Comparison of ENCODE assay signal across 9 cellular contexts in the genomic region with DNA sequence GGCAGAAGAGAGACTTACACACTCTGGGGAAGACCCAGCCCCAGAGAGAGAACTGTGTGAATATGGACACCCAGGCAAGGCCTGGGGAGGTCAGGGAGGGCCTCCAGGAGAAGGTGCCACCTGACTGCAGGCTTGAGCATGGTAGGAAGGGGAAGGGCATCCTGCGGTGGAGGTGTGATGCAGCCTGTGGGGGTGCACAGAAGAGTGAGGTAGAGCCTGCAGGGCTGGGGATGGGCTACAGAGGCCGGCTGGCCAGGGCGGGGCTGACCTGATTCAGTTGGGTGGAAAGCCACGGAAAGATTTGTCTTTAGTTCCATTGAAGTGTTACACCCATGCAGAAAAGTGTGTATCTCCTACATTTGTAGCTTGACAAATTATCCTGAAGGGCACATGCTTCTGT. TPM values are rescaled to one million over a fixed set of nuclear protein-coding genes. Genes with fewer than 3 reads are reported as not detected.
DNase-seq lines count a peak whose midpoint lies in the region; ATAC-seq, FAIRE-seq and TF ChIP-seq lines count a peak whose summit lies in the region.
"Had no signal": no experiment of that assay in that cellular context is flagged by ENCODE, and none has a peak within 500 bp of the region (broad histone marks: within the 10 kb centered on the region; RNA-seq: fewer than 3 reads in every experiment).

No MANE protein-coding gene starts in this region.

- ATAC-seq in GM19043 (IDR thresholded peaks at IDR 0.05; ENCODE audit: low read depth, unreplicated experiment) (peak; percentile 21), HG02798 (IDR thresholded peaks at IDR 0.05; ENCODE audit: poor library complexity, unreplicated experiment) (peak; percentile 24), HG03520 (IDR thresholded peaks at IDR 0.05; ENCODE audit: unreplicated experiment) (no peak), HG03039 (IDR thresholded peaks at IDR 0.05; ENCODE audit: unreplicated experiment) (no peak)

- H3K4me1 ChIP-seq in astrocyte (ENCODE audit: insufficient read depth, low read length) (peaks cover 43% of the 10 kb centered on the region), spleen (peaks cover 14 to 89% (median 58%) of the 10 kb centered on the region in 6 donors)

- no peak overlapping the region for H3K4me3 Mint-ChIP-seq in astrocyte (ENCODE audit: unreplicated experiment)

- no peak for FAIRE-seq in astrocyte (lab: Jason Lieb, UNC)

- WGBS in spleen, 5 donors, result 34 to 49% (median 39%) methylated on average over 4 of the region's 4 CpGs

- H3K27ac ChIP-seq in astrocyte (ENCODE audit: low read depth, low read length), result no peak overlapping the region
- peak overlapping the region in 4 of 8 donors; percentile 1 to 53 (median 34) for H3K27ac ChIP-seq in spleen

- no peak overlapping the region for H2AFZ ChIP-seq in astrocyte (ENCODE audit: low read depth, low read length)

- H3K4me1 Mint-ChIP-seq in astrocyte (ENCODE audit: low read depth, unreplicated experiment), result peaks cover 49% of the 10 kb centered on the region

- H3K27me3 ChIP-seq in astrocyte (ENCODE audit: insufficient read depth, low read length) (no peaks in the 10 kb centered on the region), spleen (replicated peaks in 1 of 7) (no peaks in the 10 kb centered on the region)

- peaks cover 19% of the 10 kb centered on the region for H3K36me3 Mint-ChIP-seq in astrocyte (ENCODE audit: low read depth, unreplicated experiment)

- intact Hi-C loops in spleen (cut with DNase I; ENCODE audit: low total_unique reads), result no loop called here

- no peak overlapping the region for H3K4me2 ChIP-seq in astrocyte (ENCODE audit: low read length)

- peaks cover 98% of the 10 kb centered on the region for H4K20me1 ChIP-seq in astrocyte (ENCODE audit: insufficient read depth, low read length)

- TF ChIP-seq CTCF in astrocyte (IDR thresholded peaks at IDR 0.05; ENCODE audit: insufficient read depth, low read depth, low read length) (no peak), spleen (IDR thresholded peaks at IDR 0.05 in 8 of 11, conservative IDR thresholded peaks at IDR 0.05 in 3 of 11) (no peak)

- H3K9me3 Mint-ChIP-seq in astrocyte (ENCODE audit: unreplicated experiment), result no peaks in the 10 kb centered on the region

- H3K4me3 ChIP-seq in astrocyte (ENCODE audit: insufficient read depth, low read depth, low read length) (no peak overlapping the region), spleen (no peak overlapping the region)

- H3K9ac ChIP-seq in astrocyte (ENCODE audit: low read length), result no peak overlapping the region

- no peak for TF ChIP-seq POLR2A in spleen (IDR thresholded peaks at IDR 0.05)

- H3K27me3 Mint-ChIP-seq in astrocyte (ENCODE audit: low read depth, unreplicated experiment), result no peaks in the 10 kb centered on the region

- DNase-seq in astrocyte (ENCODE audit: low read depth) (no peak), spleen (peak; percentile 73), Kasumi-1 (lab: John Stamatoyannopoulos, UW) (no peak), NCI-H69 (lab: John Stamatoyannopoulos, UW) (no peak)
- DNase-seq: activated T-cell treated with anti-CD3 and anti-CD28 coated beads, Interleukin-2, amount 50 U/mL, for 48 hours had no signal

- peaks cover 100% of the 10 kb centered on the region for H3K79me2 ChIP-seq in astrocyte (ENCODE audit: insufficient read depth, low read length)

- peak overlapping the region; percentile 58 for H3K27ac Mint-ChIP-seq in astrocyte (ENCODE audit: unreplicated experiment)

- H3K36me3 ChIP-seq in astrocyte (ENCODE audit: insufficient read depth, low read length), result peaks cover 17% of the 10 kb centered on the region
- H3K36me3 ChIP-seq in spleen, result peaks cover 0 to 33% (median 5%) of the 10 kb centered on the region in 6 donors

- H3K9me3 ChIP-seq in astrocyte (ENCODE audit: insufficient read depth, low read depth, low read length) (no peaks in the 10 kb centered on the region), spleen (no peaks in the 10 kb centered on the region)

RNA-seq across cellular contexts. Expression of gene ZMIZ1, which starts 47.6 kb away (rescaled TPM):
- total RNA-seq in astrocyte (45.5 and 49.7 TPM in 2 replicates), spleen (100 to 1,000 TPM; 117 to 210 (median 129) TPM)
- 10 to 100 TPM; 10.7 to 29.7 (median 11.8) TPM for polyA plus RNA-seq in spleen

Comparison
In these comparisons a context has a peak if more than half of its experiments do, and no peak if none do; other contexts are left out.
1. ATAC-seq: peak in GM19043 (single experiment) and HG02798 (single experiment); none in HG03520 (single experiment) and HG03039 (single experiment).